In the genomic region with DNA sequence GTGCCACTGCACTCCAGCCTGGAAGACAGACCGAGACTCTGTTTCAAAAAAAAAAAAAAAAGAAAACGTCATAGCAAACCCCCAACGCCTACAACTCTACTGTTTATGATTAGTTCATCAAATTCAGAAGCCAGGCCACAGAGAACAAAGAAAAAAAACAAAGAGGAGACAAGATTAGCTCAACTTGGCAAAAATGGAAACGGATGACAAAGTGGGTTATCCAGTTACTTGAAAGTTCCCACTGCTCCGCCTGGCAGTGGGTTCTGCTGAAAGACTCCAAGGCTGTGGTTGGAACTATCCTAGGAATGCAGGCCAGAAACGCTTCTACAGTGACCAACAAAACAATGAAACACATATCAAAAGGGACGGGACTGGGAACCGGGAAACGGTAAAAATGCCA, we compare ENCODE assay signal across 11 cellular contexts. TPM values are rescaled to one million over a fixed set of nuclear protein-coding genes. Genes with fewer than 3 reads are reported as not detected.
DNase-seq lines count a peak whose midpoint lies in the region; ATAC-seq and TF ChIP-seq lines count a peak whose summit lies in the region.
"Had no signal": no experiment of that assay in that cellular context is flagged by ENCODE, and none has a peak within 500 bp of the region (broad histone marks: within the 10 kb centered on the region; RNA-seq: fewer than 3 reads in every experiment).

No MANE protein-coding gene starts in this region.

- H3K79me2 ChIP-seq in smooth muscle cell (ENCODE audit: low read depth): peaks cover 70% of the 10 kb centered on the region

- no peak overlapping the region for H2AFZ ChIP-seq in smooth muscle cell (ENCODE audit: low read depth)

- 6% methylated on average over 9 of the region's 9 CpGs for WGBS in smooth muscle cell (ENCODE audit: low lambda C conversion rate)

- no peaks in the 10 kb centered on the region for H3K27me3 Mint-ChIP-seq in activated CD8-positive, alpha-beta memory T cell treated with anti-CD3 and anti-CD28 coated beads, Interleukin-2, amount 10 ng/mL, durations not matched to agents 7 days and 5 days

- no peaks in the 10 kb centered on the region for H3K9me3 Mint-ChIP-seq in activated CD8-positive, alpha-beta memory T cell treated with anti-CD3 and anti-CD28 coated beads, Interleukin-2, amount 10 ng/mL, durations not matched to agents 7 days and 5 days (ENCODE audit: low read depth)

- H3K4me3 Mint-ChIP-seq in activated CD8-positive, alpha-beta memory T cell treated with anti-CD3 and anti-CD28 coated beads, Interleukin-2, amount 10 ng/mL, durations not matched to agents 7 days and 5 days: no peak overlapping the region
- H3K4me3 Mint-ChIP-seq: activated naive CD8-positive, alpha-beta T cell had no signal

- H3K27me3 ChIP-seq in smooth muscle cell (ENCODE audit: low read depth): no peaks in the 10 kb centered on the region

- no peaks in the 10 kb centered on the region for H3K36me3 ChIP-seq in smooth muscle cell (ENCODE audit: low read depth)

- peaks cover 64% of the 10 kb centered on the region for H4K20me1 ChIP-seq in smooth muscle cell (ENCODE audit: low read depth)

- no peak overlapping the region for H3K4me2 ChIP-seq in smooth muscle cell

- H3K4me1 ChIP-seq in smooth muscle cell (ENCODE audit: low read depth): no peaks in the 10 kb centered on the region

- no peak overlapping the region for H3K27ac Mint-ChIP-seq in activated CD8-positive, alpha-beta memory T cell treated with anti-CD3 and anti-CD28 coated beads, Interleukin-2, amount 10 ng/mL, durations not matched to agents 7 days and 5 days
- H3K27ac Mint-ChIP-seq: activated naive CD8-positive, alpha-beta T cell had no signal

- H3K36me3 Mint-ChIP-seq in activated CD8-positive, alpha-beta memory T cell treated with anti-CD3 and anti-CD28 coated beads, Interleukin-2, amount 10 ng/mL, durations not matched to agents 7 days and 5 days: no peaks in the 10 kb centered on the region

- no peak overlapping the region for H3K4me3 ChIP-seq in HFF-Myc (replicated peaks; ENCODE audit: low read depth, low read length)
- no peak overlapping the region for H3K4me3 ChIP-seq in smooth muscle cell

- CTCF ChIA-PET in activated CD8-positive, alpha-beta memory T cell treated with anti-CD3 and anti-CD28 coated beads, Interleukin-2, amount 10 ng/mL, durations not matched to agents 7 days and 5 days (lab: Charles Lee): no interaction called here

- no peaks in the 10 kb centered on the region for H3K9me3 ChIP-seq in smooth muscle cell (replicated peaks; ENCODE audit: low read depth)

- peaks cover 8% of the 10 kb centered on the region for H3F3A ChIP-seq in smooth muscle cell (ENCODE audit: low read depth)

- DNase-seq in HFF-Myc (ENCODE audit: extremely low read depth, low read depth) (peak; percentile 84), amniotic stem cell (lab: John Stamatoyannopoulos, UW) (peak; percentile 84), iPS-NIHi11 (ENCODE audit: low spot score) (peak; percentile 69), smooth muscle cell (lab: John Stamatoyannopoulos, UW; ENCODE audit: unreplicated experiment) (no peak), NCI-H1092 treated with DMSO at 0.1 percent for 48 hours (lab: John Stamatoyannopoulos, UW) (no peak), dermis blood vessel endothelial cell (no peak)
- no peak for DNase-seq in activated CD8-positive, alpha-beta memory T cell treated with anti-CD3 and anti-CD28 coated beads, Interleukin-2, amount 10 ng/mL, durations not matched to agents 7 days and 5 days
- DNase-seq: NCI-H69 had no signal

- TF ChIP-seq CTCF in HFF-Myc (IDR thresholded peaks at IDR 0.05; ENCODE audit: low read depth, low read length, missing control alignments) (no peak), smooth muscle cell (IDR thresholded peaks at IDR 0.05; ENCODE audit: borderline replicate concordance, insufficient read depth, poor library complexity, severe bottlenecking) (no peak)

- no peak overlapping the region for H3K9ac ChIP-seq in smooth muscle cell (ENCODE audit: low read depth)

- H3K4me1 Mint-ChIP-seq in activated CD8-positive, alpha-beta memory T cell treated with anti-CD3 and anti-CD28 coated beads, Interleukin-2, amount 10 ng/mL, durations not matched to agents 7 days and 5 days: no peaks in the 10 kb centered on the region

- ATAC-seq in activated CD8-positive, alpha-beta memory T cell treated with anti-CD3 and anti-CD28 coated beads, Interleukin-2, amount 10 ng/mL, durations not matched to agents 7 days and 5 days: no peak
- ATAC-seq in GM21737 (IDR thresholded peaks at IDR 0.05; ENCODE audit: unreplicated experiment): no peak

- peak overlapping the region; percentile 72 for H3K27ac ChIP-seq in smooth muscle cell (ENCODE audit: low read depth)
- H3K27ac ChIP-seq: VCaP had no signal

RNA-seq across cellular contexts. Expression of gene MRM3, which starts 53.1 kb away (rescaled TPM):
- total RNA-seq in smooth muscle cell: 6.4 and 8.7 TPM in 2 replicates
- polyA plus RNA-seq in smooth muscle cell: 12.8 and 13.4 TPM in 2 replicates
- 10 to 100 TPM; 21.7 to 26.5 TPM for total RNA-seq in activated CD8-positive, alpha-beta memory T cell treated with anti-CD3 and anti-CD28 coated beads, Interleukin-2, amount 10 ng/mL, durations not matched to agents 7 days and 5 days
- total RNA-seq in dermis blood vessel endothelial cell: 20.1 and 24.4 TPM in 2 replicates

RNA-seq across cellular contexts. Expression of gene GLOD4, which starts 53.2 kb away (rescaled TPM):
- 53.5 and 66.3 TPM in 2 replicates for total RNA-seq in smooth muscle cell
- polyA plus RNA-seq in smooth muscle cell: 47.2 and 61.8 TPM in 2 replicates
- total RNA-seq in activated CD8-positive, alpha-beta memory T cell treated with anti-CD3 and anti-CD28 coated beads, Interleukin-2, amount 10 ng/mL, durations not matched to agents 7 days and 5 days: 10 to 100 TPM; 45.1 to 56.3 TPM
- 61.8 and 165 TPM in 2 replicates for total RNA-seq in dermis blood vessel endothelial cell

Comparison
In these comparisons a context has a peak if more than half of its experiments do, and no peak if none do; other contexts are left out.
1. DNase-seq: peak in HFF-Myc (single experiment), amniotic stem cell (single experiment) and iPS-NIHi11 (single experiment); none in smooth muscle cell (single experiment), activated CD8-positive, alpha-beta memory T cell treated with anti-CD3 and anti-CD28 coated beads, Interleukin-2, amount 10 ng/mL, durations not matched to agents 7 days and 5 days (single experiment), NCI-H1092 treated with DMSO at 0.1 percent for 48 hours (single experiment) and dermis blood vessel endothelial cell (single experiment).